In the genomic region with DNA sequence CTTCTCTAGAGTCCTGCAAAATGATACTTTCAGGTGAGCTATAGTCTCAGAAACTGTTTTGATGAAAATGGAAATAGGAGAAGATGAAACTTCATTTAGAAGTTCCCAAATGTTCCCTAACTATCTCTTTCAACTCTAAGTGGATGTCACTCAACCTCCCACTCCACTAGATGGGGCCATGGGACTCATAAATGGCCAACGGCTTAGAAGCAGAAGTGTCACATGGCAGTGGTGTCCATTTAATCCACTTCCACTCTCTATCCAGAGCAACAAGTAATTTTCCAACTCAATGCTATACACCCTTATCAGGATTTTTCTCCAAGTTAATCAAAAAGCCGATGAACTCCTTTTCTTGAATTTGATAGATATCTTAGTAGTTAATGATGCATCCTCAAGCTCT, we compare ENCODE assay signal across 8 cellular contexts.
A peak's percentile ranks its signal among the peaks of the same experiment; 100 is the strongest.
DNase-seq lines count a peak whose midpoint lies in the region; ATAC-seq and TF ChIP-seq lines count a peak whose summit lies in the region.

No MANE protein-coding gene starts in this region.

- intact Hi-C loops in Right ventricle myocardium superior (cut with DNase I), result no loop called here
- intact Hi-C loops in body of pancreas (cut with DNase I), result no loop called here

- H3K27ac ChIP-seq in cardiac muscle cell (no peak overlapping the region), body of pancreas (no peak overlapping the region)

- TF ChIP-seq CTCF in cardiac muscle cell (IDR thresholded peaks at IDR 0.05; ENCODE audit: low read depth, low read length), result peak; percentile 44
- TF ChIP-seq CTCF in epithelial cell of esophagus (IDR thresholded peaks at IDR 0.05; ENCODE audit: insufficient read depth, low read depth, low read length, missing control alignments), result peak; percentile 67
- TF ChIP-seq CTCF in body of pancreas (IDR thresholded peaks at IDR 0.05), result no peak

- H3K9me3 ChIP-seq in cardiac muscle cell (ENCODE audit: low read depth) (no peaks in the 10 kb centered on the region), body of pancreas (no peaks in the 10 kb centered on the region)

- no peak overlapping the region for H3K4me3 ChIP-seq in cardiac muscle cell
- H3K4me3 ChIP-seq in epithelial cell of esophagus (ENCODE audit: low read length), result no peak overlapping the region
- no peak overlapping the region for H3K4me3 ChIP-seq in body of pancreas

- no peak for TF ChIP-seq POLR2A in body of pancreas (IDR thresholded peaks at IDR 0.05)

- ATAC-seq in Right ventricle myocardium superior (ENCODE audit: poor library complexity), result no peak
- no peak for ATAC-seq in GM19324 (IDR thresholded peaks at IDR 0.05; ENCODE audit: low FRiP score, unreplicated experiment)
- ATAC-seq in body of pancreas, result no peak
- no peak for ATAC-seq in HG02885 (IDR thresholded peaks at IDR 0.05; ENCODE audit: poor library complexity, unreplicated experiment)

- DNase-seq in cardiac muscle cell (ENCODE audit: low read depth in 1 of 2, low spot score in 1 of 2) (peak in 1 of 2 donors; percentile 57), Right ventricle myocardium superior (no peak), NCI-H226 (peak; percentile 28), epithelial cell of esophagus (ENCODE audit: low read depth) (peak; percentile 60), NCI-H2196 (lab: John Stamatoyannopoulos, UW; ENCODE audit: unreplicated experiment) (no peak), body of pancreas (no peak)

- H3K27me3 ChIP-seq in cardiac muscle cell, result no peaks in the 10 kb centered on the region
- no peaks in the 10 kb centered on the region for H3K27me3 ChIP-seq in body of pancreas

- 55 to 64% methylated on average over 2 of the region's 2 CpGs for whole genome bisulfite sequencing in body of pancreas, 2 donors

- H3K36me3 ChIP-seq in cardiac muscle cell (no peaks in the 10 kb centered on the region), body of pancreas (replicated peaks in 1 of 2; ENCODE audit: insufficient read depth in 1 of 2, low read depth in 2 of 2) (no peaks in the 10 kb centered on the region)

- H3K4me1 ChIP-seq in cardiac muscle cell (ENCODE audit: low read depth), result peaks cover 5% of the 10 kb centered on the region
- no peaks in the 10 kb centered on the region for H3K4me1 ChIP-seq in body of pancreas

Comparison
In these comparisons a context has a peak if more than half of its experiments do, and no peak if none do; other contexts are left out.
1. DNase-seq: peak in NCI-H226 (single experiment) and epithelial cell of esophagus (single experiment); none in Right ventricle myocardium superior (single experiment), NCI-H2196 (single experiment) and body of pancreas (0 of 4).
2. CTCF ChIP-seq: peak in cardiac muscle cell (single experiment) and epithelial cell of esophagus (single experiment); none in body of pancreas (0 of 7).